In genomic region chr14:101813171-101813759, GRCh38 we compare ENCODE assay signal across 11 cellular contexts. TPM values are rescaled to one million over a fixed set of nuclear protein-coding genes. Genes with fewer than 3 reads are reported as not detected.
DNase-seq lines count a peak whose midpoint lies in the region; ATAC-seq, FAIRE-seq and TF ChIP-seq lines count a peak whose summit lies in the region.
"Had no signal": no experiment of that assay in that cellular context is flagged by ENCODE, and none has a peak within 500 bp of the region (broad histone marks: within the 10 kb centered on the region; RNA-seq: fewer than 3 reads in every experiment).

No MANE protein-coding gene starts in this region.

- TF ChIP-seq CTCF in activated B cell treated with CpG ODN at 0.5 μM for 24 hours (IDR thresholded peaks at IDR 0.05) (no peak), sigmoid colon (IDR thresholded peaks at IDR 0.05) (no peak)

- peaks cover 83% of the 10 kb centered on the region for H3K4me1 Mint-ChIP-seq in activated B cell treated with CpG ODN at 0.5 μM for 24 hours

- FAIRE-seq in GM12891 (lab: Jason Lieb, UNC): peak; percentile 45

- POLR2A ChIA-PET in activated B cell treated with CpG ODN at 0.5 μM for 24 hours (lab: Charles Lee): interaction anchor here (0.6 to 9.5 kb wide), 6 partner anchors 13 to 39 kb away, joined by 3 to 313 read pairs (median 4); no protein-coding TSS in a partner anchor

- no peaks in the 10 kb centered on the region for H3K27me3 Mint-ChIP-seq in activated B cell treated with CpG ODN at 0.5 μM for 24 hours

- peak overlapping the region; percentile 59 for H3K27ac Mint-ChIP-seq in activated B cell treated with CpG ODN at 0.5 μM for 24 hours

- TF ChIP-seq EP300 in sigmoid colon (IDR thresholded peaks at IDR 0.05): no peak

- H3K36me3 ChIP-seq in sigmoid colon: no peaks in the 10 kb centered on the region
- H3K36me3 ChIP-seq: ovary had no signal

- no peak overlapping the region for H3K4me3 Mint-ChIP-seq in activated B cell treated with CpG ODN at 0.5 μM for 24 hours

- TF ChIP-seq POLR2A in GM12891 (IDR thresholded peaks at IDR 0.05; ENCODE audit: low read depth, low read length): no peak
- TF ChIP-seq POLR2A in sigmoid colon (IDR thresholded peaks at IDR 0.05): no peak

- peaks cover 0 to 72% (median 52%) of the 10 kb centered on the region in 4 donors for H3K4me1 ChIP-seq in sigmoid colon

- H3K27me3 ChIP-seq in sigmoid colon: no peaks in the 10 kb centered on the region
- H3K27me3 ChIP-seq: ovary had no signal

- no peaks in the 10 kb centered on the region for H3K9me3 Mint-ChIP-seq in activated B cell treated with CpG ODN at 0.5 μM for 24 hours

- H3K9me3 ChIP-seq in sigmoid colon: no peaks in the 10 kb centered on the region
- H3K9me3 ChIP-seq: ovary had no signal

- peak overlapping the region; percentile 50 to 98 (median 96) for H3K27ac ChIP-seq in sigmoid colon

- H3K4me3 ChIP-seq in sigmoid colon: no peak overlapping the region
- H3K4me3 ChIP-seq: ovary had no signal

- in situ Hi-C loops in KBM-7 (cut with MboI; ENCODE audit: low pct_unique_long_range_greater_than_20kb, low sequenced_read_pairs): no loop called here

- CTCF ChIA-PET in activated B cell treated with CpG ODN at 0.5 μM for 24 hours (lab: Charles Lee): interaction anchor here (0.9 kb wide), 2 partner anchors 31 to 40 kb away, joined by 3 to 4 read pairs; no protein-coding TSS in a partner anchor

- intact Hi-C loops in activated B cell treated with CpG ODN at 0.5 μM for 24 hours (cut with micrococcal nuclease): no loop called here
- intact Hi-C loops in Right ventricle myocardium superior (cut with DNase I): no loop called here
- intact Hi-C loops in sigmoid colon (cut with DNase I): loop anchor here (5.0 kb wide), 1 partner anchor 64 kb away; no protein-coding TSS in a partner anchor

- DNase-seq in GM12891 (ENCODE audit: insufficient read length, low spot score): no peak
- DNase-seq in activated B cell treated with CpG ODN at 0.5 μM for 24 hours: no peak
- DNase-seq in Right ventricle myocardium superior: peak; percentile 76
- peak; percentile 82 for DNase-seq in sigmoid colon
- no peak for DNase-seq in LoVo (ENCODE audit: low spot score)
- no peak for DNase-seq in KBM-7
- DNase-seq: DMS79 treated with DMSO at 0.1 percent for 48 hours had no signal

- no peak for ATAC-seq in activated B cell treated with CpG ODN at 0.5 μM for 24 hours (ENCODE audit: low read depth)
- no peak for ATAC-seq in Right ventricle myocardium superior (ENCODE audit: poor library complexity)
- ATAC-seq in HG02678 (IDR thresholded peaks at IDR 0.05; ENCODE audit: unreplicated experiment): no peak
- no peak for ATAC-seq in HG03565 (IDR thresholded peaks at IDR 0.05; ENCODE audit: unreplicated experiment)
- ATAC-seq: HCT116 had no signal

- WGBS in sigmoid colon, 2 donors: 58 to 72% methylated on average over 7 of the region's 7 CpGs

- peaks cover 61% of the 10 kb centered on the region for H3K36me3 Mint-ChIP-seq in activated B cell treated with CpG ODN at 0.5 μM for 24 hours (ENCODE audit: low read depth)

TF ChIP-seq in GM12891, 5 proteins besides CTCF, POLR2A, EP300 and RAD21:
- TF ChIP-seq PAX5 (IDR thresholded peaks at IDR 0.05; ENCODE audit: insufficient read depth, low read length, severe bottlenecking) (no peak), SPI1 (IDR thresholded peaks at IDR 0.05; ENCODE audit: low read depth, low read length) (no peak), POLR2AphosphoS5 (IDR thresholded peaks at IDR 0.05; ENCODE audit: low read depth, low read length) (no peak), TAF1 (IDR thresholded peaks at IDR 0.05; ENCODE audit: low read depth, low read length) (no peak), POU2F2 (IDR thresholded peaks at IDR 0.05; ENCODE audit: low read depth, low read length) (no peak)

RNA-seq across cellular contexts. Expression of gene PPP2R5C, which starts 51.8 kb away (rescaled TPM):
- polyA plus RNA-seq in GM12891 (2012; ENCODE audit: low read depth, missing spikeins): 87.1 TPM
- total RNA-seq in activated B cell treated with CpG ODN at 0.5 μM for 24 hours (197 and 227 TPM in 2 replicates), Right ventricle myocardium superior (169 TPM), sigmoid colon (100 to 1,000 TPM; 115 to 175 (median 147) TPM)
- 100 to 1,000 TPM in 2 of 3 donors, 10 to 100 TPM in 1; 90.2 to 133 (median 123) TPM for polyA plus RNA-seq in sigmoid colon

Comparison
In these comparisons a context has a peak if more than half of its experiments do, and no peak if none do; other contexts are left out.
1. DNase-seq: peak in Right ventricle myocardium superior (single experiment) and sigmoid colon (single experiment); none in GM12891 (single experiment), activated B cell treated with CpG ODN at 0.5 μM for 24 hours (single experiment), LoVo (single experiment) and KBM-7 (single experiment).